Comparison of ENCODE assay signal across 1 cellular context in the genomic region with DNA sequence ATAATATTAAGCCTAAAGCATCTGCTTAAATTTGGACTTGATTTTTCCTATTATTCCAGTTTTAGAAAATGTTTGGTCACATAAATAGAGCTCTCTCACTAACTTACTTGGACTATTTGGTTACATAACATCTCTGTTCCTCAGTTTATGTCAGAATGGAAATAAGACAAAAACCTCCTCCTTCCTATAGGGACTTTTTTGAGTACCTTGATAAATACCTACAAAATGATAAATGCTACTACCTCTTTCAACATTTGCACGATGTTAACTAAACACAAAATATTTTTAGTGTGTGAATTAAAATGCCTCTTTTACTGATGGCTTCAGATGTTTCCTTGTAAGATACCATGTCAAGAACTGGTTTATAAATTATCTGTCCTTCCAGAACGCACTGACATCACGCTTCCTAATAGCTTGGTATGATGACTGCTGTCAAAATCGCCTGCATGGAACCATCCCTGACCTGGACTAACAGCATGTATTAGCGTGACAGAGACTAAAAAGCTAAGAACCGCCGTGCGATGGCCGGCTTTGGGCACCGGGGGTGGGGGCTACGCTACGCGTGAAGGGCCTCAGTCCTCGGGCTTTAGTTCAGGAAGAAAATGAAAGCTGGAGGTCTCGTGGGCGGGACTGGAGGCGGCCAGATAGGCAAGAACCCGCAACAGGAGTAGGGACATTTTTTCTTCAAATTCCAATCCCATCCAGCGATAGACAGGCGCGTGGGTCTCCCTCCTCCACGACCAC.
TF ChIP-seq lines count a peak whose summit lies in the region.

No MANE protein-coding gene starts in this region.

TF ChIP-seq in K562, 482 proteins besides CTCF, POLR2A, EP300 and RAD21 (continues in another document):
- TF ChIP-seq, protein P1, sequence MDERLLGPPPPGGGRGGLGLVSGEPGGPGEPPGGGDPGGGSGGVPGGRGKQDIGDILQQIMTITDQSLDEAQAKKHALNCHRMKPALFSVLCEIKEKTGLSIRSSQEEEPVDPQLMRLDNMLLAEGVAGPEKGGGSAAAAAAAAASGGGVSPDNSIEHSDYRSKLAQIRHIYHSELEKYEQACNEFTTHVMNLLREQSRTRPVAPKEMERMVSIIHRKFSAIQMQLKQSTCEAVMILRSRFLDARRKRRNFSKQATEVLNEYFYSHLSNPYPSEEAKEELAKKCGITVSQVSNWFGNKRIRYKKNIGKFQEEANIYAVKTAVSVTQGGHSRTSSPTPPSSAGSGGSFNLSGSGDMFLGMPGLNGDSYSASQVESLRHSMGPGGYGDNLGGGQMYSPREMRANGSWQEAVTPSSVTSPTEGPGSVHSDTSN (CRISPR knock-in tag; IDR thresholded peaks at IDR 0.05; ENCODE audit: low read depth), result no peak
- TF ChIP-seq, protein P1 (tag; conservative IDR thresholded peaks at IDR 0.05; ENCODE audit: low read depth), result peak; percentile 35; the same call in 1 of the 2 replicates
- TF ChIP-seq MEIS2 (IDR thresholded peaks at IDR 0.05; ENCODE audit: partially characterized antibody) (peak; percentile 52), C11orf30 (IDR thresholded peaks at IDR 0.05; ENCODE audit: low read depth) (no peak), PHB (CRISPR knock-in tag; IDR thresholded peaks at IDR 0.05) (no peak), JUN (IDR thresholded peaks at IDR 0.05; ENCODE audit: borderline replicate concordance, low read depth, low read length) (no peak), JUN (CRISPR knock-in tag; IDR thresholded peaks at IDR 0.05; ENCODE audit: borderline replicate concordance) (no peak), SP1 (CRISPR knock-in tag; IDR thresholded peaks at IDR 0.05) (0 out of 2 replicates have a peak, but pooled peaks have one; percentile 49), HEY1 (CRISPR knock-in tag; IDR thresholded peaks at IDR 0.05; ENCODE audit: borderline replicate concordance) (no peak), KAT2B (IDR thresholded peaks at IDR 0.05; ENCODE audit: low read depth, low read length) (no peak), RHOXF2B (CRISPR knock-in tag; conservative IDR thresholded peaks at IDR 0.05) (no peak), TAF1 (IDR thresholded peaks at IDR 0.05; ENCODE audit: control insufficient read depth, extremely low read depth, insufficient read depth, low read length, severe bottlenecking) (peak; percentile 33), ZNF23 (CRISPR knock-in tag; IDR thresholded peaks at IDR 0.05) (no peak), YY1 (IDR thresholded peaks at IDR 0.05; ENCODE audit: borderline replicate concordance in 1 of 3, control insufficient read depth in 1 of 3, extremely low read depth in 1 of 3, insufficient read depth in 3 of 3, insufficient read length in 1 of 3, insufficient replicate concordance in 2 of 3, low read depth in 1 of 3, low read length in 2 of 3) (peak in 1 of 3 experiments; percentile 62), LCOR (CRISPR knock-in tag; IDR thresholded peaks at IDR 0.05) (0 out of 2 replicates have a peak, but pooled peaks have one; percentile 23), KDM5B (IDR thresholded peaks at IDR 0.05; ENCODE audit: insufficient replicate concordance, low read depth, low read length) (peak; percentile 9), NR2C1 (IDR thresholded peaks at IDR 0.05) (no peak), NR2C1 (tag; IDR thresholded peaks at IDR 0.05) (peak; percentile 73), ZNF184 (CRISPR knock-in tag; IDR thresholded peaks at IDR 0.05) (no peak), SAFB2 (IDR thresholded peaks at IDR 0.05; ENCODE audit: borderline replicate concordance, low read depth, low read length, severe bottlenecking) (no peak), EGR1 (conservative IDR thresholded peaks at IDR 0.05) (peak; percentile 74), EHMT2 (IDR thresholded peaks at IDR 0.05) (no peak), ZNF282 (CRISPR knock-in tag; IDR thresholded peaks at IDR 0.05) (no peak)
- TF ChIP-seq, protein P2, sequence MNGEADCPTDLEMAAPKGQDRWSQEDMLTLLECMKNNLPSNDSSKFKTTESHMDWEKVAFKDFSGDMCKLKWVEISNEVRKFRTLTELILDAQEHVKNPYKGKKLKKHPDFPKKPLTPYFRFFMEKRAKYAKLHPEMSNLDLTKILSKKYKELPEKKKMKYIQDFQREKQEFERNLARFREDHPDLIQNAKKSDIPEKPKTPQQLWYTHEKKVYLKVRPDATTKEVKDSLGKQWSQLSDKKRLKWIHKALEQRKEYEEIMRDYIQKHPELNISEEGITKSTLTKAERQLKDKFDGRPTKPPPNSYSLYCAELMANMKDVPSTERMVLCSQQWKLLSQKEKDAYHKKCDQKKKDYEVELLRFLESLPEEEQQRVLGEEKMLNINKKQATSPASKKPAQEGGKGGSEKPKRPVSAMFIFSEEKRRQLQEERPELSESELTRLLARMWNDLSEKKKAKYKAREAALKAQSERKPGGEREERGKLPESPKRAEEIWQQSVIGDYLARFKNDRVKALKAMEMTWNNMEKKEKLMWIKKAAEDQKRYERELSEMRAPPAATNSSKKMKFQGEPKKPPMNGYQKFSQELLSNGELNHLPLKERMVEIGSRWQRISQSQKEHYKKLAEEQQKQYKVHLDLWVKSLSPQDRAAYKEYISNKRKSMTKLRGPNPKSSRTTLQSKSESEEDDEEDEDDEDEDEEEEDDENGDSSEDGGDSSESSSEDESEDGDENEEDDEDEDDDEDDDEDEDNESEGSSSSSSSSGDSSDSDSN (IDR thresholded peaks at IDR 0.05; ENCODE audit: borderline replicate concordance in 1 of 2, low read depth in 2 of 2, low read length in 2 of 2), result peak in 1 of 2 experiments; percentile 47; a peak in 1 of 4 replicates
- TF ChIP-seq, protein P3, sequence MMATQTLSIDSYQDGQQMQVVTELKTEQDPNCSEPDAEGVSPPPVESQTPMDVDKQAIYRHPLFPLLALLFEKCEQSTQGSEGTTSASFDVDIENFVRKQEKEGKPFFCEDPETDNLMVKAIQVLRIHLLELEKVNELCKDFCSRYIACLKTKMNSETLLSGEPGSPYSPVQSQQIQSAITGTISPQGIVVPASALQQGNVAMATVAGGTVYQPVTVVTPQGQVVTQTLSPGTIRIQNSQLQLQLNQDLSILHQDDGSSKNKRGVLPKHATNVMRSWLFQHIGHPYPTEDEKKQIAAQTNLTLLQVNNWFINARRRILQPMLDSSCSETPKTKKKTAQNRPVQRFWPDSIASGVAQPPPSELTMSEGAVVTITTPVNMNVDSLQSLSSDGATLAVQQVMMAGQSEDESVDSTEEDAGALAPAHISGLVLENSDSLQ (IDR thresholded peaks at IDR 0.05), result peak; percentile 55; the same call in 1 of the 2 replicates
- TF ChIP-seq, protein P4, sequence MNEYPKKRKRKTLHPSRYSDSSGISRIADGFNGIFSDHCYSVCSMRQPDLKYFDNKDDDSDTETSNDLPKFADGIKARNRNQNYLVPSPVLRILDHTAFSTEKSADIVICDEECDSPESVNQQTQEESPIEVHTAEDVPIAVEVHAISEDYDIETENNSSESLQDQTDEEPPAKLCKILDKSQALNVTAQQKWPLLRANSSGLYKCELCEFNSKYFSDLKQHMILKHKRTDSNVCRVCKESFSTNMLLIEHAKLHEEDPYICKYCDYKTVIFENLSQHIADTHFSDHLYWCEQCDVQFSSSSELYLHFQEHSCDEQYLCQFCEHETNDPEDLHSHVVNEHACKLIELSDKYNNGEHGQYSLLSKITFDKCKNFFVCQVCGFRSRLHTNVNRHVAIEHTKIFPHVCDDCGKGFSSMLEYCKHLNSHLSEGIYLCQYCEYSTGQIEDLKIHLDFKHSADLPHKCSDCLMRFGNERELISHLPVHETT (CRISPR knock-in tag; conservative IDR thresholded peaks at IDR 0.05 in 1 of 2, IDR thresholded peaks at IDR 0.05 in 1 of 2), result no peak
- TF ChIP-seq, protein P5, sequence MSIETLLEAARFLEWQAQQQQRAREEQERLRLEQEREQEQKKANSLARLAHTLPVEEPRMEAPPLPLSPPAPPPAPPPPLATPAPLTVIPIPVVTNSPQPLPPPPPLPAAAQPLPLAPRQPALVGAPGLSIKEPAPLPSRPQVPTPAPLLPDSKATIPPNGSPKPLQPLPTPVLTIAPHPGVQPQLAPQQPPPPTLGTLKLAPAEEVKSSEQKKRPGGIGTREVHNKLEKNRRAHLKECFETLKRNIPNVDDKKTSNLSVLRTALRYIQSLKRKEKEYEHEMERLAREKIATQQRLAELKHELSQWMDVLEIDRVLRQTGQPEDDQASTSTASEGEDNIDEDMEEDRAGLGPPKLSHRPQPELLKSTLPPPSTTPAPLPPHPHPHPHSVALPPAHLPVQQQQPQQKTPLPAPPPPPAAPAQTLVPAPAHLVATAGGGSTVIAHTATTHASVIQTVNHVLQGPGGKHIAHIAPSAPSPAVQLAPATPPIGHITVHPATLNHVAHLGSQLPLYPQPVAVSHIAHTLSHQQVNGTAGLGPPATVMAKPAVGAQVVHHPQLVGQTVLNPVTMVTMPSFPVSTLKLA (conservative IDR thresholded peaks at IDR 0.05), result peak in 1 of 2 experiments; percentile 20; a peak in 1 of 4 replicates
- TF ChIP-seq, protein P6, sequence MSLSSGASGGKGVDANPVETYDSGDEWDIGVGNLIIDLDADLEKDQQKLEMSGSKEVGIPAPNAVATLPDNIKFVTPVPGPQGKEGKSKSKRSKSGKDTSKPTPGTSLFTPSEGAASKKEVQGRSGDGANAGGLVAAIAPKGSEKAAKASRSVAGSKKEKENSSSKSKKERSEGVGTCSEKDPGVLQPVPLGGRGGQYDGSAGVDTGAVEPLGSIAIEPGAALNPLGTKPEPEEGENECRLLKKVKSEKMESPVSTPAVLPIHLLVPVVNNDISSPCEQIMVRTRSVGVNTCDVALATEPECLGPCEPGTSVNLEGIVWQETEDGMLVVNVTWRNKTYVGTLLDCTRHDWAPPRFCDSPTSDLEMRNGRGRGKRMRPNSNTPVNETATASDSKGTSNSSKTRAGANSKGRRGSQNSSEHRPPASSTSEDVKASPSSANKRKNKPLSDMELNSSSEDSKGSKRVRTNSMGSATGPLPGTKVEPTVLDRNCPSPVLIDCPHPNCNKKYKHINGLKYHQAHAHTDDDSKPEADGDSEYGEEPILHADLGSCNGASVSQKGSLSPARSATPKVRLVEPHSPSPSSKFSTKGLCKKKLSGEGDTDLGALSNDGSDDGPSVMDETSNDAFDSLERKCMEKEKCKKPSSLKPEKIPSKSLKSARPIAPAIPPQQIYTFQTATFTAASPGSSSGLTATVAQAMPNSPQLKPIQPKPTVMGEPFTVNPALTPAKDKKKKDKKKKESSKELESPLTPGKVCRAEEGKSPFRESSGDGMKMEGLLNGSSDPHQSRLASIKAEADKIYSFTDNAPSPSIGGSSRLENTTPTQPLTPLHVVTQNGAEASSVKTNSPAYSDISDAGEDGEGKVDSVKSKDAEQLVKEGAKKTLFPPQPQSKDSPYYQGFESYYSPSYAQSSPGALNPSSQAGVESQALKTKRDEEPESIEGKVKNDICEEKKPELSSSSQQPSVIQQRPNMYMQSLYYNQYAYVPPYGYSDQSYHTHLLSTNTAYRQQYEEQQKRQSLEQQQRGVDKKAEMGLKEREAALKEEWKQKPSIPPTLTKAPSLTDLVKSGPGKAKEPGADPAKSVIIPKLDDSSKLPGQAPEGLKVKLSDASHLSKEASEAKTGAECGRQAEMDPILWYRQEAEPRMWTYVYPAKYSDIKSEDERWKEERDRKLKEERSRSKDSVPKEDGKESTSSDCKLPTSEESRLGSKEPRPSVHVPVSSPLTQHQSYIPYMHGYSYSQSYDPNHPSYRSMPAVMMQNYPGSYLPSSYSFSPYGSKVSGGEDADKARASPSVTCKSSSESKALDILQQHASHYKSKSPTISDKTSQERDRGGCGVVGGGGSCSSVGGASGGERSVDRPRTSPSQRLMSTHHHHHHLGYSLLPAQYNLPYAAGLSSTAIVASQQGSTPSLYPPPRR (CRISPR knock-in tag; IDR thresholded peaks at IDR 0.05; ENCODE audit: borderline replicate concordance), result 0 out of 2 replicates have a peak, but pooled peaks have one; percentile 42
- TF ChIP-seq, protein P7, sequence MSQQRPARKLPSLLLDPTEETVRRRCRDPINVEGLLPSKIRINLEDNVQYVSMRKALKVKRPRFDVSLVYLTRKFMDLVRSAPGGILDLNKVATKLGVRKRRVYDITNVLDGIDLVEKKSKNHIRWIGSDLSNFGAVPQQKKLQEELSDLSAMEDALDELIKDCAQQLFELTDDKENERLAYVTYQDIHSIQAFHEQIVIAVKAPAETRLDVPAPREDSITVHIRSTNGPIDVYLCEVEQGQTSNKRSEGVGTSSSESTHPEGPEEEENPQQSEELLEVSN (IDR thresholded peaks at IDR 0.05; ENCODE audit: borderline replicate concordance in 1 of 2, extremely low read depth in 1 of 2, insufficient read depth in 1 of 2, insufficient read length in 1 of 2, low read depth in 1 of 2, low read length in 1 of 2, poor library complexity in 1 of 2, severe bottlenecking in 1 of 2), result peak in 1 of 2 experiments; percentile 22
